29 cellular contexts compared by ENCODE assay signal in genomic region chr2:216008387-216008786, GRCh38. TPM values are rescaled to one million over a fixed set of nuclear protein-coding genes. Genes with fewer than 3 reads are reported as not detected.
DNase-seq lines count a peak whose midpoint lies in the region; ATAC-seq and TF ChIP-seq lines count a peak whose summit lies in the region.
"Had no signal": no experiment of that assay in that cellular context is flagged by ENCODE, and none has a peak within 500 bp of the region (broad histone marks: within the 10 kb centered on the region; RNA-seq: fewer than 3 reads in every experiment).

No MANE protein-coding gene starts in this region.

- TF ChIP-seq CTCF in breast epithelium (IDR thresholded peaks at IDR 0.05) (no peak), mammary epithelial cell (conservative IDR thresholded peaks at IDR 0.05 in 1 of 2, IDR thresholded peaks at IDR 0.05 in 1 of 2; ENCODE audit: extremely low read depth in 1 of 2, insufficient read depth in 1 of 2, low read depth in 1 of 2, low read length in 2 of 2) (no peak), OCI-LY1 (IDR thresholded peaks at IDR 0.05; ENCODE audit: low read length) (0 out of 2 replicates have a peak, but pooled peaks have one; percentile 8), choroid plexus epithelial cell (conservative IDR thresholded peaks at IDR 0.05; ENCODE audit: low read depth, low read length) (peak; percentile 8)

- dilution Hi-C loops in mammary epithelial cell (cut with HindIII; ENCODE audit: low sequenced_read_pairs), result no loop called here

- no peaks in the 10 kb centered on the region for H3F3A ChIP-seq in OCI-LY1 (ENCODE audit: insufficient read depth, low read length)

- H3K9ac ChIP-seq in mammary epithelial cell (ENCODE audit: insufficient read depth, low read length), result no peak overlapping the region
- no peak overlapping the region for H3K9ac ChIP-seq in OCI-LY1 (ENCODE audit: low read length)

- TF ChIP-seq POLR2A in breast epithelium (IDR thresholded peaks at IDR 0.05), result no peak

- H2AFZ ChIP-seq in mammary epithelial cell (ENCODE audit: low read depth, low read length) (no peak overlapping the region), OCI-LY1 (ENCODE audit: low read length) (no peak overlapping the region)

- H3K27me3 ChIP-seq in breast epithelium, result no peaks in the 10 kb centered on the region
- no peaks in the 10 kb centered on the region for H3K27me3 ChIP-seq in mammary epithelial cell (ENCODE audit: insufficient read depth, low read length)
- no peaks in the 10 kb centered on the region for H3K27me3 ChIP-seq in OCI-LY1 (ENCODE audit: insufficient read depth, low read length)
- H3K27me3 ChIP-seq: ascending aorta, heart left ventricle, pancreas, upper lobe of right lung had no signal

- H3K36me3 ChIP-seq in breast epithelium, result no peaks in the 10 kb centered on the region
- no peaks in the 10 kb centered on the region for H3K36me3 ChIP-seq in mammary epithelial cell (ENCODE audit: insufficient read depth, low read length)
- H3K36me3 ChIP-seq in OCI-LY1 (ENCODE audit: insufficient read depth, low read length), result no peaks in the 10 kb centered on the region
- H3K36me3 ChIP-seq: ascending aorta, heart left ventricle, pancreas, SJSA1, upper lobe of right lung had no signal

- ATAC-seq in left lobe of liver, result no peak
- ATAC-seq: CD8-positive, alpha-beta T cell; effector memory CD8-positive, alpha-beta T cell; heart left ventricle; left ventricle myocardium superior; pancreas; stimulated activated naive CD8-positive, alpha-beta T cell treated with anti-CD3 and anti-CD28 coated beads, Interleukin-15, Interleukin-2, amounts not matched to agents 100 U/mL and 50 U/mL, for 24 hours; upper lobe of right lung had no signal

- intact Hi-C loops in breast epithelium (cut with DNase I; ENCODE audit: low total_unique reads), result no loop called here
- intact Hi-C loops in mammary epithelial cell (cut with micrococcal nuclease), result no loop called here

- no peaks in the 10 kb centered on the region for H3K9me2 ChIP-seq in OCI-LY1 (ENCODE audit: low read depth, low read length)

- H3K4me1 ChIP-seq in breast epithelium (peaks cover 0 to 11% of the 10 kb centered on the region in 2 donors), mammary epithelial cell (ENCODE audit: insufficient read depth, low read length) (peaks cover 32% of the 10 kb centered on the region), OCI-LY1 (ENCODE audit: insufficient read depth, low read length, severe bottlenecking) (peaks cover 13% of the 10 kb centered on the region)
- H3K4me1 ChIP-seq: ascending aorta had no signal

- H3K4me2 ChIP-seq in mammary epithelial cell (ENCODE audit: insufficient read depth, low read depth, low read length), result no peak overlapping the region
- H3K4me2 ChIP-seq in OCI-LY1 (ENCODE audit: low read length), result no peak overlapping the region

- CTCF ChIA-PET in mammary epithelial cell (lab: Charles Lee; ENCODE audit: low non-redundant PET), result no interaction called here

- WGBS in mammary epithelial cell (ENCODE audit: low coverage, missing lambda C conversion rate), result 90% methylated on average over 3 of the region's 3 CpGs

- in situ Hi-C loops in mammary epithelial cell (cut with MboI; ENCODE audit: low sequenced_read_pairs in 2 of 2), result no loop called here

- H4K20me1 ChIP-seq in mammary epithelial cell (ENCODE audit: insufficient read depth, low read length), result no peaks in the 10 kb centered on the region
- H4K20me1 ChIP-seq in OCI-LY1 (ENCODE audit: insufficient read depth, low read length), result no peaks in the 10 kb centered on the region

- H3K27ac ChIP-seq in breast epithelium, result peak overlapping the region; percentile 48 to 68
- H3K27ac ChIP-seq in mammary epithelial cell (ENCODE audit: insufficient read depth, low read depth, low read length), result no peak overlapping the region
- no peak overlapping the region for H3K27ac ChIP-seq in OCI-LY1 (ENCODE audit: low read depth, low read length, poor library complexity, severe bottlenecking)
- H3K27ac ChIP-seq: ascending aorta, heart left ventricle, pancreas, SJSA1, upper lobe of right lung, WERI-Rb-1 had no signal

- DNase-seq in breast epithelium (ENCODE audit: low spot score in 2 of 2) (no peak), mammary epithelial cell (no peak), choroid plexus epithelial cell (ENCODE audit: low read depth) (no peak), NCI-H187 (lab: John Stamatoyannopoulos, UW) (no peak), left lobe of liver (ENCODE audit: low spot score) (no peak)
- DNase-seq in activated naive CD4-positive, alpha-beta T cell treated with anti-CD3 and anti-CD28 coated beads, Interleukin-2, amount 50 U/mL, for 16 hours, result no peak
- no peak for DNase-seq in stimulated activated CD4-positive, alpha-beta T cell treated with anti-CD3 and anti-CD28 coated beads, Interleukin-15, amount 100 ng/mL, for 24 hours
- DNase-seq: activated CD4-positive, alpha-beta T cell treated with anti-CD3 and anti-CD28 coated beads for 48 hours; activated effector memory CD4-positive, alpha-beta T cell treated with Interleukin-2 at 50 U/mL for 16 hours; AML-193; CD8-positive, alpha-beta T cell; DMS153; effector memory CD8-positive, alpha-beta T cell; HCEC 1CT; heart left ventricle; Kasumi-1; left ventricle myocardium superior; NCI-H1048; NCI-H187 treated with DMSO at 0.1 percent for 48 hours; NCI-H2171; pancreas; RPMI8226; stimulated activated naive CD8-positive, alpha-beta T cell treated with anti-CD3 and anti-CD28 coated beads, Interleukin-15, Interleukin-2, amounts not matched to agents 100 U/mL and 50 U/mL, for 24 hours; upper lobe of right lung; WERI-Rb-1 had no signal

- H3K79me2 ChIP-seq in mammary epithelial cell (ENCODE audit: insufficient read depth, low read length), result peaks cover 74% of the 10 kb centered on the region
- H3K79me2 ChIP-seq in OCI-LY1 (ENCODE audit: insufficient read depth, low read length), result no peaks in the 10 kb centered on the region

- no TSS peak for BruUV-seq in mammary epithelial cell (replicated peaks; lab: Mats Ljungman, UMichigan)

- H3K4me3 ChIP-seq in breast epithelium (no peak overlapping the region), mammary epithelial cell (replicated peaks in 1 of 3; ENCODE audit: insufficient read depth in 1 of 3, low read depth in 2 of 3, low read length in 3 of 3) (no peak overlapping the region), OCI-LY1 (ENCODE audit: low read depth, low read length, poor library complexity, severe bottlenecking) (no peak overlapping the region), choroid plexus epithelial cell (ENCODE audit: low read depth, low read length) (no peak overlapping the region)
- H3K4me3 ChIP-seq: ascending aorta, heart left ventricle, pancreas, SJSA1, skin epidermis, upper lobe of right lung had no signal

- no peaks in the 10 kb centered on the region for H3K9me3 ChIP-seq in breast epithelium
- no peaks in the 10 kb centered on the region for H3K9me3 ChIP-seq in mammary epithelial cell (replicated peaks; ENCODE audit: insufficient read depth, low read length)
- no peaks in the 10 kb centered on the region for H3K9me3 ChIP-seq in OCI-LY1 (ENCODE audit: low read length)
- H3K9me3 ChIP-seq: ascending aorta, heart left ventricle, pancreas, upper lobe of right lung had no signal

RNA-seq across cellular contexts. Expression of gene MREG, which starts 5.0 kb away (rescaled TPM):
- 10 to 100 TPM in 2 of 3 donors, 1 to 10 TPM in 1; 3.8 to 30.1 (median 16.1) TPM for total RNA-seq in breast epithelium
- total RNA-seq in mammary epithelial cell, result 10 to 100 TPM; 20.7 to 29.5 TPM
- polyA plus RNA-seq in mammary epithelial cell, result 14.1 TPM
- polyA minus RNA-seq in mammary epithelial cell, result 9.7 TPM
- total RNA-seq in left lobe of liver, result 6.2 TPM
- total RNA-seq: ascending aorta had no signal

Comparison
In these comparisons a context has a peak if more than half of its experiments do, and no peak if none do; other contexts are left out.
1. H3K27ac ChIP-seq: peak in breast epithelium (2 of 2); none in mammary epithelial cell (single experiment) and OCI-LY1 (single experiment).
2. CTCF ChIP-seq: peak in OCI-LY1 (single experiment) and choroid plexus epithelial cell (single experiment); none in breast epithelium (0 of 3) and mammary epithelial cell (0 of 2).